Comparison of ENCODE assay signal across 11 cellular contexts in genomic region chr18:12409466-12409865, GRCh38. TPM values are rescaled to one million over a fixed set of nuclear protein-coding genes. Genes with fewer than 3 reads are reported as not detected.
DNase-seq lines count a peak whose midpoint lies in the region; TF ChIP-seq lines count a peak whose summit lies in the region.
"Had no signal": no experiment of that assay in that cellular context is flagged by ENCODE, and none has a peak within 500 bp of the region (broad histone marks: within the 10 kb centered on the region; RNA-seq: fewer than 3 reads in every experiment).

No MANE protein-coding gene starts in this region.

- peaks cover 4% of the 10 kb centered on the region for H3K36me3 Mint-ChIP-seq in chondrocyte (ENCODE audit: low read depth)

- H3K9me3 Mint-ChIP-seq in chondrocyte (ENCODE audit: low read depth), result no peaks in the 10 kb centered on the region

- TF ChIP-seq CTCF in NB4 (IDR thresholded peaks at IDR 0.05; ENCODE audit: low read depth, low read length) (no peak), chondrocyte (IDR thresholded peaks at IDR 0.05) (peak; percentile 9)

- peaks cover 44% of the 10 kb centered on the region for H3K4me1 Mint-ChIP-seq in chondrocyte (ENCODE audit: low read depth)

- peak overlapping the region; percentile 80 for H3K4me3 ChIP-seq in NB4 (ENCODE audit: low read depth, low read length)
- H3K4me3 ChIP-seq: right atrium auricular region had no signal

- peak; percentile 25 for DNase-seq in ELR (ENCODE audit: low read depth)
- DNase-seq in NB4 (ENCODE audit: low read depth), result no peak
- no peak for DNase-seq in chondrocyte (ENCODE audit: low spot score)
- DNase-seq in renal cortical epithelial cell (ENCODE audit: low read depth), result peak; percentile 13
- DNase-seq in DMS153 treated with DMSO at 0.1 percent for 48 hours (lab: John Stamatoyannopoulos, UW; ENCODE audit: unreplicated experiment), result no peak
- DNase-seq in activated T-cell treated with anti-CD3 and anti-CD28 coated beads, Interleukin-2, amount 50 U/mL, for 48 hours, result no peak
- DNase-seq in activated CD4-positive, alpha-beta T cell treated with anti-CD3 and anti-CD28 coated beads, Interleukin-2, amount 50 U/mL, for 1 hour, result no peak
- DNase-seq: activated naive CD4-positive, alpha-beta T cell treated with anti-CD3 and anti-CD28 coated beads, Interleukin-2, amount 50 U/mL, for 16 hours; NCI-H226; RPMI8226 had no signal

- peak overlapping the region; percentile 86 for H3K27ac Mint-ChIP-seq in chondrocyte (ENCODE audit: unreplicated experiment)

- TF ChIP-seq POLR2A in NB4 (IDR thresholded peaks at IDR 0.05; ENCODE audit: extremely low read depth, insufficient read length), result no peak

- H3K4me3 Mint-ChIP-seq in chondrocyte (ENCODE audit: unreplicated experiment), result peak overlapping the region; percentile 85

- H3K27me3 Mint-ChIP-seq in chondrocyte (ENCODE audit: low read depth), result no peaks in the 10 kb centered on the region

RNA-seq across cellular contexts. Expression of gene PRELID3A, which starts 1.7 kb away (rescaled TPM):
- 12.0 to 16.3 TPM (median 14.4 TPM) in 3 replicates for total RNA-seq in chondrocyte
- 1.9 and 3.6 TPM in 2 replicates for total RNA-seq in renal cortical epithelial cell

RNA-seq across cellular contexts. Expression of gene AFG3L2, which starts 32.4 kb away (rescaled TPM):
- total RNA-seq in chondrocyte (36.2 to 38.5 TPM (median 37.0 TPM) in 3 replicates), renal cortical epithelial cell (44.8 and 95.6 TPM in 2 replicates)

Comparison
In these comparisons a context has a peak if more than half of its experiments do, and no peak if none do; other contexts are left out.
1. DNase-seq: peak in ELR (single experiment) and renal cortical epithelial cell (single experiment); none in NB4 (single experiment), chondrocyte (single experiment), DMS153 treated with DMSO at 0.1 percent for 48 hours (single experiment), activated T-cell treated with anti-CD3 and anti-CD28 coated beads, Interleukin-2, amount 50 U/mL, for 48 hours (0 of 2) and activated CD4-positive, alpha-beta T cell treated with anti-CD3 and anti-CD28 coated beads, Interleukin-2, amount 50 U/mL, for 1 hour (single experiment).